Comparison of ENCODE assay signal across 8 cellular contexts in genomic region chr12:44876554-44877275, GRCh38. TPM values are rescaled to one million over a fixed set of nuclear protein-coding genes. Genes with fewer than 3 reads are reported as not detected.
A peak's percentile ranks its signal among the peaks of the same experiment; 100 is the strongest.
DNase-seq lines count a peak whose midpoint lies in the region; ATAC-seq, FAIRE-seq and TF ChIP-seq lines count a peak whose summit lies in the region.

No MANE protein-coding gene starts in this region.

- TF ChIP-seq CTCF in GM06990 (IDR thresholded peaks at IDR 0.05; ENCODE audit: insufficient read depth, low read length, poor library complexity, severe bottlenecking), result peak; percentile 39
- TF ChIP-seq CTCF in astrocyte of the spinal cord (IDR thresholded peaks at IDR 0.05; ENCODE audit: low read depth, low read length), result no peak

- peak overlapping the region; percentile 49 for H3K4me3 ChIP-seq in GM06990 (replicated peaks; ENCODE audit: low read depth, low read length)
- H3K4me3 ChIP-seq in astrocyte of the spinal cord (ENCODE audit: low read depth, low read length), result peak overlapping the region; percentile 41
- H3K4me3 ChIP-seq in iPS-18a (ENCODE audit: low read length), result peak overlapping the region; percentile 87
- peak overlapping the region in 1 of 2 donors; percentile 98 for H3K4me3 ChIP-seq in small intestine (ENCODE audit: low read depth in 1 of 2, low read length in 2 of 2)

- H3K27me3 ChIP-seq in GM06990 (replicated peaks; ENCODE audit: control insufficient read depth, insufficient read depth, low read length) (no peaks in the 10 kb centered on the region; the same call in none of the 2 replicates), iPS-18a (ENCODE audit: control insufficient read depth, insufficient read depth, low read length) (peaks cover 19% of the 10 kb centered on the region), small intestine (ENCODE audit: control insufficient read depth in 2 of 2, insufficient read depth in 2 of 2, low read length in 2 of 2) (peaks cover 0 to 6% of the 10 kb centered on the region in 2 donors)

- DNase-seq in GM06990 (ENCODE audit: extremely low read depth, insufficient read length) (peak; percentile 24), astrocyte of the spinal cord (ENCODE audit: low read depth, low spot score) (peak; percentile 38), small intestine (peak; percentile 27), SKM-1 (lab: John Stamatoyannopoulos, UW; ENCODE audit: unreplicated experiment) (no peak), pons (ENCODE audit: low spot score) (no peak)

- in situ Hi-C loops in astrocyte of the spinal cord (cut with HindIII; ENCODE audit: low sequenced_read_pairs), result no loop called here

- no peak overlapping the region for H3K27ac ChIP-seq in iPS-18a (ENCODE audit: low read length)
- no peak overlapping the region for H3K27ac ChIP-seq in small intestine (ENCODE audit: low read depth in 1 of 2, low read length in 1 of 2)

- no peak for FAIRE-seq in small intestine (lab: Jason Lieb, UNC)

- H3K9ac ChIP-seq in iPS-18a (ENCODE audit: low read length), result peak overlapping the region; percentile 74

- 1 to 2% (median 2%) methylated on average over 37 to 40 of the region's 40 CpGs for WGBS in small intestine, 3 donors

- peaks cover 9% of the 10 kb centered on the region for H3K4me1 ChIP-seq in iPS-18a (ENCODE audit: control insufficient read depth, low read depth, low read length)
- peaks cover 0 to 3% of the 10 kb centered on the region in 2 donors for H3K4me1 ChIP-seq in small intestine (ENCODE audit: control insufficient read depth in 2 of 2, insufficient read depth in 1 of 2, low read depth in 1 of 2, low read length in 1 of 2)

- ATAC-seq in HG03280 (IDR thresholded peaks at IDR 0.05; ENCODE audit: unreplicated experiment), result peak; percentile 53
- peak; percentile 80 for ATAC-seq in SK-N-SH treated with all-trans-retinoic acid at 6 μM for 48 hours

- no peaks in the 10 kb centered on the region for H3K36me3 ChIP-seq in GM06990 (ENCODE audit: control insufficient read depth, insufficient read depth, low read length)
- H3K36me3 ChIP-seq in iPS-18a (ENCODE audit: control insufficient read depth, low read depth, low read length), result no peaks in the 10 kb centered on the region
- H3K36me3 ChIP-seq in small intestine (ENCODE audit: control insufficient read depth in 2 of 2, insufficient read depth in 2 of 2, low read length in 2 of 2), result no peaks in the 10 kb centered on the region

- H3K9me3 ChIP-seq in iPS-18a (ENCODE audit: control insufficient read depth, low read depth, low read length) (no peaks in the 10 kb centered on the region), small intestine (ENCODE audit: control insufficient read depth, low read depth) (no peaks in the 10 kb centered on the region)

TF ChIP-seq in SK-N-SH treated with all-trans-retinoic acid at 6 μM for 48 hours, 23 proteins besides CTCF, POLR2A, EP300 and RAD21:
- TF ChIP-seq TCF4 (CRISPR knock-in tag; IDR thresholded peaks at IDR 0.05; ENCODE audit: borderline replicate concordance) (no peak), ZNF70 (CRISPR knock-in tag; IDR thresholded peaks at IDR 0.05) (no peak), SNAI2 (CRISPR knock-in tag; IDR thresholded peaks at IDR 0.05) (no peak), ZFP30 (CRISPR knock-in tag; IDR thresholded peaks at IDR 0.05) (no peak), RARB (CRISPR knock-in tag; IDR thresholded peaks at IDR 0.05) (no peak), ZNF8 (CRISPR knock-in tag; IDR thresholded peaks at IDR 0.05) (no peak)
- TF ChIP-seq, protein P1, sequence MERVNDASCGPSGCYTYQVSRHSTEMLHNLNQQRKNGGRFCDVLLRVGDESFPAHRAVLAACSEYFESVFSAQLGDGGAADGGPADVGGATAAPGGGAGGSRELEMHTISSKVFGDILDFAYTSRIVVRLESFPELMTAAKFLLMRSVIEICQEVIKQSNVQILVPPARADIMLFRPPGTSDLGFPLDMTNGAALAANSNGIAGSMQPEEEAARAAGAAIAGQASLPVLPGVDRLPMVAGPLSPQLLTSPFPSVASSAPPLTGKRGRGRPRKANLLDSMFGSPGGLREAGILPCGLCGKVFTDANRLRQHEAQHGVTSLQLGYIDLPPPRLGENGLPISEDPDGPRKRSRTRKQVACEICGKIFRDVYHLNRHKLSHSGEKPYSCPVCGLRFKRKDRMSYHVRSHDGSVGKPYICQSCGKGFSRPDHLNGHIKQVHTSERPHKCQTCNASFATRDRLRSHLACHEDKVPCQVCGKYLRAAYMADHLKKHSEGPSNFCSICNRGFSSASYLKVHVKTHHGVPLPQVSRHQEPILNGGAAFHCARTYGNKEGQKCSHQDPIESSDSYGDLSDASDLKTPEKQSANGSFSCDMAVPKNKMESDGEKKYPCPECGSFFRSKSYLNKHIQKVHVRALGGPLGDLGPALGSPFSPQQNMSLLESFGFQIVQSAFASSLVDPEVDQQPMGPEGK (CRISPR knock-in tag; IDR thresholded peaks at IDR 0.05; ENCODE audit: borderline replicate concordance), result no peak
TF ChIP-seq in SK-N-SH treated with all-trans-retinoic acid at 6 μM for 48 hours: peak in this region for 0.

RNA-seq across cellular contexts. Expression of gene NELL2, which starts 0.6 kb away (rescaled TPM):
- 10 to 100 TPM in 2 of 3 donors, 1 to 10 TPM in 1; 4.4 to 29.1 (median 25.1) TPM for polyA plus RNA-seq in small intestine

Comparison
In these comparisons a context has a peak if more than half of its experiments do, and no peak if none do; other contexts are left out.
1. DNase-seq: peak in GM06990 (single experiment), astrocyte of the spinal cord (single experiment) and small intestine (single experiment); none in SKM-1 (single experiment) and pons (single experiment).